Comparison of ENCODE assay signal across 2 cellular contexts in the genomic region with DNA sequence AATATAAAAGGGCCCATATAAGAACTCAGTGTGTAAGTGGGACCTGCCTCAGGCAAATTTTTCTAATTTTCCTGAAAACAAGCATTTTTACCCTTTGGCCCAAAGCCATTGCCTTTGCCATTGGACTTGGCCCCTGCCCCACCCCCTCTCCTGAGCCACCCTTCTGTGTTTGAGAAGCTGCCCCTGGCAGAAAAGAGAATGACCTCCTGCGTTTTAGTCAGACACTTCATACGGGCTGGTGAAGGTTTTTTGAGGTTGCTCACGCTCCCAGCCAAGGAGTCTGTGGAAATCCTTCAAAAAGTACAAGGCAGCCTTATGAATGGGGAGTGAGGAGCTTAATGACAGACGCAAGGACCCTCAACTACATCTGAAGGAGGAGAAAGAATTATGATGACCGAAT.
TF ChIP-seq lines count a peak whose summit lies in the region.

No MANE protein-coding gene starts in this region.

TF ChIP-seq in A549, 52 proteins besides CTCF, POLR2A, EP300 and RAD21 (continued from another document):
- TF ChIP-seq MAZ (IDR thresholded peaks at IDR 0.05; ENCODE audit: borderline replicate concordance, low read depth, low read length) (no peak), FOXS1 (CRISPR knock-in tag; IDR thresholded peaks at IDR 0.05) (no peak), HOXA7 (CRISPR knock-in tag; IDR thresholded peaks at IDR 0.05) (no peak)

TF ChIP-seq in GM23338, 12 proteins besides CTCF, POLR2A, EP300 and RAD21 (continued from another document):
- TF ChIP-seq, protein P1, sequence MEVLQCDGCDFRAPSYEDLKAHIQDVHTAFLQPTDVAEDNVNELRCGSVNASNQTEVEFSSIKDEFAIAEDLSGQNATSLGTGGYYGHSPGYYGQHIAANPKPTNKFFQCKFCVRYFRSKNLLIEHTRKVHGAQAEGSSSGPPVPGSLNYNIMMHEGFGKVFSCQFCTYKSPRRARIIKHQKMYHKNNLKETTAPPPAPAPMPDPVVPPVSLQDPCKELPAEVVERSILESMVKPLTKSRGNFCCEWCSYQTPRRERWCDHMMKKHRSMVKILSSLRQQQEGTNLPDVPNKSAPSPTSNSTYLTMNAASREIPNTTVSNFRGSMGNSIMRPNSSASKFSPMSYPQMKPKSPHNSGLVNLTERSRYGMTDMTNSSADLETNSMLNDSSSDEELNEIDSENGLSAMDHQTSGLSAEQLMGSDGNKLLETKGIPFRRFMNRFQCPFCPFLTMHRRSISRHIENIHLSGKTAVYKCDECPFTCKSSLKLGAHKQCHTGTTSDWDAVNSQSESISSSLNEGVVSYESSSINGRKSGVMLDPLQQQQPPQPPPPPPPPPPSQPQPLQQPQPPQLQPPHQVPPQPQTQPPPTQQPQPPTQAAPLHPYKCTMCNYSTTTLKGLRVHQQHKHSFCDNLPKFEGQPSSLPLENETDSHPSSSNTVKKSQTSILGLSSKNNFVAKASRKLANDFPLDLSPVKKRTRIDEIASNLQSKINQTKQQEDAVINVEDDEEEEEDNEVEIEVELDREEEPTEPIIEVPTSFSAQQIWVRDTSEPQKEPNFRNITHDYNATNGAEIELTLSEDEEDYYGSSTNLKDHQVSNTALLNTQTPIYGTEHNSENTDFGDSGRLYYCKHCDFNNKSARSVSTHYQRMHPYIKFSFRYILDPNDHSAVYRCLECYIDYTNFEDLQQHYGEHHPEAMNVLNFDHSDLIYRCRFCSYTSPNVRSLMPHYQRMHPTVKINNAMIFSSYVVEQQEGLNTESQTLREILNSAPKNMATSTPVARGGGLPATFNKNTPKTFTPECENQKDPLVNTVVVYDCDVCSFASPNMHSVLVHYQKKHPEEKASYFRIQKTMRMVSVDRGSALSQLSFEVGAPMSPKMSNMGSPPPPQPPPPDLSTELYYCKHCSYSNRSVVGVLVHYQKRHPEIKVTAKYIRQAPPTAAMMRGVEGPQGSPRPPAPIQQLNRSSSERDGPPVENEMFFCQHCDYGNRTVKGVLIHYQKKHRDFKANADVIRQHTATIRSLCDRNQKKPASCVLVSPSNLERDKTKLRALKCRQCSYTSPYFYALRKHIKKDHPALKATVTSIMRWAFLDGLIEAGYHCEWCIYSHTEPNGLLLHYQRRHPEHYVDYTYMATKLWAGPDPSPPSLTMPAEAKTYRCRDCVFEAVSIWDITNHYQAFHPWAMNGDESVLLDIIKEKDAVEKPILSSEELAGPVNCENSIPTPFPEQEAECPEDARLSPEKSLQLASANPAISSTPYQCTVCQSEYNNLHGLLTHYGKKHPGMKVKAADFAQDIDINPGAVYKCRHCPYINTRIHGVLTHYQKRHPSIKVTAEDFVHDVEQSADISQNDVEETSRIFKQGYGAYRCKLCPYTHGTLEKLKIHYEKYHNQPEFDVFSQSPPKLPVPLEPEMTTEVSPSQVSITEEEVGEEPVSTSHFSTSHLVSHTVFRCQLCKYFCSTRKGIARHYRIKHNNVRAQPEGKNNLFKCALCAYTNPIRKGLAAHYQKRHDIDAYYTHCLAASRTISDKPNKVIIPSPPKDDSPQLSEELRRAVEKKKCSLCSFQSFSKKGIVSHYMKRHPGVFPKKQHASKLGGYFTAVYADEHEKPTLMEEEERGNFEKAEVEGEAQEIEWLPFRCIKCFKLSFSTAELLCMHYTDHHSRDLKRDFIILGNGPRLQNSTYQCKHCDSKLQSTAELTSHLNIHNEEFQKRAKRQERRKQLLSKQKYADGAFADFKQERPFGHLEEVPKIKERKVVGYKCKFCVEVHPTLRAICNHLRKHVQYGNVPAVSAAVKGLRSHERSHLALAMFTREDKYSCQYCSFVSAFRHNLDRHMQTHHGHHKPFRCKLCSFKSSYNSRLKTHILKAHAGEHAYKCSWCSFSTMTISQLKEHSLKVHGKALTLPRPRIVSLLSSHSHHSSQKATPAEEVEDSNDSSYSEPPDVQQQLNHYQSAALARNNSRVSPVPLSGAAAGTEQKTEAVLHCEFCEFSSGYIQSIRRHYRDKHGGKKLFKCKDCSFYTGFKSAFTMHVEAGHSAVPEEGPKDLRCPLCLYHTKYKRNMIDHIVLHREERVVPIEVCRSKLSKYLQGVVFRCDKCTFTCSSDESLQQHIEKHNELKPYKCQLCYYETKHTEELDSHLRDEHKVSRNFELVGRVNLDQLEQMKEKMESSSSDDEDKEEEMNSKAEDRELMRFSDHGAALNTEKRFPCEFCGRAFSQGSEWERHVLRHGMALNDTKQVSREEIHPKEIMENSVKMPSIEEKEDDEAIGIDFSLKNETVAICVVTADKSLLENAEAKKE (CRISPR knock-in tag; IDR thresholded peaks at IDR 0.05), result no peak
- TF ChIP-seq, protein P2, sequence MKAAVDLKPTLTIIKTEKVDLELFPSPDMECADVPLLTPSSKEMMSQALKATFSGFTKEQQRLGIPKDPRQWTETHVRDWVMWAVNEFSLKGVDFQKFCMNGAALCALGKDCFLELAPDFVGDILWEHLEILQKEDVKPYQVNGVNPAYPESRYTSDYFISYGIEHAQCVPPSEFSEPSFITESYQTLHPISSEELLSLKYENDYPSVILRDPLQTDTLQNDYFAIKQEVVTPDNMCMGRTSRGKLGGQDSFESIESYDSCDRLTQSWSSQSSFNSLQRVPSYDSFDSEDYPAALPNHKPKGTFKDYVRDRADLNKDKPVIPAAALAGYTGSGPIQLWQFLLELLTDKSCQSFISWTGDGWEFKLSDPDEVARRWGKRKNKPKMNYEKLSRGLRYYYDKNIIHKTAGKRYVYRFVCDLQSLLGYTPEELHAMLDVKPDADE (IDR thresholded peaks at IDR 0.05), result no peak
- TF ChIP-seq STAT1 (IDR thresholded peaks at IDR 0.05; ENCODE audit: unreplicated experiment) (no peak), JUNB (IDR thresholded peaks at IDR 0.05; ENCODE audit: unreplicated experiment) (no peak), CREB1 (CRISPR knock-in tag; IDR thresholded peaks at IDR 0.05; ENCODE audit: low read depth) (no peak), EZH2 (IDR thresholded peaks at IDR 0.05; ENCODE audit: low read depth, unreplicated experiment) (no peak)
- TF ChIP-seq, protein P3, sequence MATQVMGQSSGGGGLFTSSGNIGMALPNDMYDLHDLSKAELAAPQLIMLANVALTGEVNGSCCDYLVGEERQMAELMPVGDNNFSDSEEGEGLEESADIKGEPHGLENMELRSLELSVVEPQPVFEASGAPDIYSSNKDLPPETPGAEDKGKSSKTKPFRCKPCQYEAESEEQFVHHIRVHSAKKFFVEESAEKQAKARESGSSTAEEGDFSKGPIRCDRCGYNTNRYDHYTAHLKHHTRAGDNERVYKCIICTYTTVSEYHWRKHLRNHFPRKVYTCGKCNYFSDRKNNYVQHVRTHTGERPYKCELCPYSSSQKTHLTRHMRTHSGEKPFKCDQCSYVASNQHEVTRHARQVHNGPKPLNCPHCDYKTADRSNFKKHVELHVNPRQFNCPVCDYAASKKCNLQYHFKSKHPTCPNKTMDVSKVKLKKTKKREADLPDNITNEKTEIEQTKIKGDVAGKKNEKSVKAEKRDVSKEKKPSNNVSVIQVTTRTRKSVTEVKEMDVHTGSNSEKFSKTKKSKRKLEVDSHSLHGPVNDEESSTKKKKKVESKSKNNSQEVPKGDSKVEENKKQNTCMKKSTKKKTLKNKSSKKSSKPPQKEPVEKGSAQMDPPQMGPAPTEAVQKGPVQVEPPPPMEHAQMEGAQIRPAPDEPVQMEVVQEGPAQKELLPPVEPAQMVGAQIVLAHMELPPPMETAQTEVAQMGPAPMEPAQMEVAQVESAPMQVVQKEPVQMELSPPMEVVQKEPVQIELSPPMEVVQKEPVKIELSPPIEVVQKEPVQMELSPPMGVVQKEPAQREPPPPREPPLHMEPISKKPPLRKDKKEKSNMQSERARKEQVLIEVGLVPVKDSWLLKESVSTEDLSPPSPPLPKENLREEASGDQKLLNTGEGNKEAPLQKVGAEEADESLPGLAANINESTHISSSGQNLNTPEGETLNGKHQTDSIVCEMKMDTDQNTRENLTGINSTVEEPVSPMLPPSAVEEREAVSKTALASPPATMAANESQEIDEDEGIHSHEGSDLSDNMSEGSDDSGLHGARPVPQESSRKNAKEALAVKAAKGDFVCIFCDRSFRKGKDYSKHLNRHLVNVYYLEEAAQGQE (IDR thresholded peaks at IDR 0.05; ENCODE audit: unreplicated experiment), result no peak
TF ChIP-seq in GM23338: peak in this region for 0.
